Comparison of ENCODE assay signal across 1 cellular context in the genomic region with DNA sequence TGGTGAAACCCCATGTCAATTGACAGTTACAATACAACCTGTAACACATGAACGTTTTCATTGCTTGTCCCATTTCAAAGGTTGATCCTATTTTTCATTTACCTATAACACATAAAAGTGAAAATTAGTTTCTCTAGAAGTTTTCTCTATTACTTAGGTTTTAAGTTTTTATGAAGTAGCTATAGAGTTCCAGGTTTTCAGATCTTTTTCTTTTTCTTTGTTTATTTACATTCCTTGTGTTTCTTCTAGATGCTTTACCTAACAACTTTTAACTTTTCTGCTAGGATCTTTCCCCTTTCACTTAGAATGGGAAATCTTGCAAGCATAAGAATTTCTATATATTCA.
TF ChIP-seq lines count a peak whose summit lies in the region.

No MANE protein-coding gene starts in this region.

TF ChIP-seq in HepG2, 621 proteins besides CTCF, POLR2A, EP300 and RAD21 (continued from another document):
- TF ChIP-seq ZGPAT (CRISPR knock-in tag; IDR thresholded peaks at IDR 0.05) = peak; percentile 22; the same call in 1 of the 2 replicates
- TF ChIP-seq, protein P1, sequence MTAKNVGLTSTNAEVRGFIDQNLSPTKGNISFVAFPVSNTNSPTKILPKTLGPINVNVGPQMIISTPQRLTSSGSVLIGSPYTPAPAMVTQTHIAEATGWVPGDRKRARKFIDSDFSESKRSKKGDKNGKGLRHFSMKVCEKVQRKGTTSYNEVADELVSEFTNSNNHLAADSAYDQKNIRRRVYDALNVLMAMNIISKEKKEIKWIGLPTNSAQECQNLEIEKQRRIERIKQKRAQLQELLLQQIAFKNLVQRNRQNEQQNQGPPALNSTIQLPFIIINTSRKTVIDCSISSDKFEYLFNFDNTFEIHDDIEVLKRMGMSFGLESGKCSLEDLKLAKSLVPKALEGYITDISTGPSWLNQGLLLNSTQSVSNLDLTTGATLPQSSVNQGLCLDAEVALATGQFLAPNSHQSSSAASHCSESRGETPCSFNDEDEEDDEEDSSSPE (CRISPR knock-in tag; IDR thresholded peaks at IDR 0.05) = 0 out of 2 replicates have a peak, but pooled peaks have one; percentile 34
- TF ChIP-seq, protein P2, sequence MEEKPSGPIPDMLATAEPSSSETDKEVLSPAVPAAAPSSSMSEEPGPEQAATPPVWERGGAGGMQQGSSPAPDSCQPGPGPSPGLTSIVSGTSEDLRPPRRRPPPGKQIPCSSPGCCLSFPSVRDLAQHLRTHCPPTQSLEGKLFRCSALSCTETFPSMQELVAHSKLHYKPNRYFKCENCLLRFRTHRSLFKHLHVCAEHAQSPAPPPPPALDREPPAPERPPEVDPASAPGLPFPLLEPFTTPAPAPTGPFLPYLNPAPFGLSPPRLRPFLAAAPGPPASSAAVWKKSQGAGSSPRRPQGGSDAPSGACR (CRISPR knock-in tag; IDR thresholded peaks at IDR 0.05) = peak; percentile 43; the same call in 1 of the 2 replicates
